Comparison of ENCODE assay signal across 23 cellular contexts in genomic region chr1:47440052-47440848, GRCh38. TPM values are rescaled to one million over a fixed set of nuclear protein-coding genes. Genes with fewer than 3 reads are reported as not detected.
DNase-seq lines count a peak whose midpoint lies in the region; ATAC-seq, FAIRE-seq and TF ChIP-seq lines count a peak whose summit lies in the region.
"Had no signal": no experiment of that assay in that cellular context is flagged by ENCODE, and none has a peak within 500 bp of the region (broad histone marks: within the 10 kb centered on the region; RNA-seq: fewer than 3 reads in every experiment).

No MANE protein-coding gene starts in this region.

- intact Hi-C loops in HepG2 (cut with micrococcal nuclease; ENCODE audit: unreplicated experiment): no loop called here
- intact Hi-C loops in right lobe of liver (cut with DNase I): loop anchor here in 1 of 2 donors (10.0 kb wide), 1 partner anchor 95 kb away; no protein-coding TSS in a partner anchor
- intact Hi-C loops in activated B cell treated with CpG ODN at 0.5 μM for 24 hours (cut with micrococcal nuclease): no loop called here
- intact Hi-C loops in transverse colon (cut with DNase I; ENCODE audit: low total_unique reads): no loop called here

- TF ChIP-seq EP300 in HepG2 (IDR thresholded peaks at IDR 0.05; ENCODE audit: low read depth in 2 of 2, low read length in 2 of 2) (no peak), HepG2 (CRISPR knock-in tag; IDR thresholded peaks at IDR 0.05; ENCODE audit: borderline replicate concordance) (no peak), transverse colon (IDR thresholded peaks at IDR 0.05; ENCODE audit: low read depth) (no peak)

- peaks cover 9% of the 10 kb centered on the region for H3K27me3 Mint-ChIP-seq in activated B cell treated with CpG ODN at 0.5 μM for 24 hours

- H3K4me3 Mint-ChIP-seq in activated B cell treated with CpG ODN at 0.5 μM for 24 hours: peak overlapping the region; percentile 41
- H3K4me3 Mint-ChIP-seq: CD4-positive, alpha-beta T cell; nephron progenitor cell had no signal

- WGBS in HepG2 (ENCODE audit: low lambda C conversion rate): 37% methylated on average over 12 of the region's 12 CpGs
- WGBS in right lobe of liver (ENCODE audit: insufficient coverage, low coverage, low lambda C conversion rate, missing lambda C conversion rate): 72% methylated on average over 11 of the region's 12 CpGs
- WGBS in transverse colon (ENCODE audit: low coverage in 1 of 2), 2 donors: 50 to 52% methylated on average over 12 of the region's 12 CpGs

- DNase-seq in HepG2 (ENCODE audit: low spot score) (no peak), right lobe of liver (no peak), activated B cell treated with CpG ODN at 0.5 μM for 24 hours (no peak), kidney glomerular epithelial cell (lab: John Stamatoyannopoulos, UW) (peak; percentile 63), transverse colon (no peak), NCI-H526 treated with DMSO at 0.1 percent for 48 hours (lab: John Stamatoyannopoulos, UW) (no peak), foreskin fibroblast (no peak)
- DNase-seq: activated CD4-positive, alpha-beta T cell treated with anti-CD3 and anti-CD28 coated beads for 48 hours; DMS53; GDM1; KBM-7; midbrain; NCI-H1436 treated with DMSO at 0.1 percent for 48 hours; NCI-H510A treated with DMSO at 0.1 percent for 48 hours; testis had no signal

- H3K36me3 ChIP-seq in HepG2 (replicated peaks in 1 of 2; ENCODE audit: control insufficient read depth in 1 of 2, insufficient read depth in 2 of 2, low read length in 2 of 2) (no peaks in the 10 kb centered on the region), right lobe of liver (no peaks in the 10 kb centered on the region), transverse colon (no peaks in the 10 kb centered on the region)

- peak overlapping the region; percentile 46 for H3K27ac Mint-ChIP-seq in activated B cell treated with CpG ODN at 0.5 μM for 24 hours
- H3K27ac Mint-ChIP-seq: activated T-helper 2 cell treated with anti-CD3 and anti-CD28 coated beads, Interferon-gamma antibody, Interleukin-2, Interleukin-4, amounts not matched to agents 10 μg/mL and 5 μg/mL and 100 μg/mL, durations not matched to agents 14 hours and 24 hours and 36 hours; CD4-positive, alpha-beta T cell; nephron progenitor cell had no signal

- CTCF ChIA-PET in HepG2 (lab: Yijun Ruan, JAX; ENCODE audit: low intra/inter-chr PET ratio, low total read pairs) (no interaction called here), activated B cell treated with CpG ODN at 0.5 μM for 24 hours (lab: Charles Lee) (no interaction called here)

- peaks cover 3% of the 10 kb centered on the region for H3K9me3 Mint-ChIP-seq in activated B cell treated with CpG ODN at 0.5 μM for 24 hours
- H3K9me3 Mint-ChIP-seq: activated T-helper 2 cell treated with anti-CD3 and anti-CD28 coated beads, Interferon-gamma antibody, Interleukin-2, Interleukin-4, amounts not matched to agents 10 μg/mL and 5 μg/mL and 100 μg/mL, durations not matched to agents 14 hours and 24 hours and 36 hours; CD4-positive, alpha-beta T cell; nephron progenitor cell had no signal

- no peak overlapping the region for H3K9ac ChIP-seq in HepG2 (ENCODE audit: insufficient read depth, low read depth, low read length)

- no TSS peak for BruUV-seq in HepG2 (replicated peaks; lab: Mats Ljungman, UMichigan)

- H3K4me1 ChIP-seq in HepG2 (ENCODE audit: insufficient read depth, low read length) (peaks cover 13% of the 10 kb centered on the region), right lobe of liver (peaks cover 0 to 19% (median 4%) of the 10 kb centered on the region in 4 donors), transverse colon (peaks cover 0 to 41% (median 11%) of the 10 kb centered on the region in 4 donors)

- no peak overlapping the region for H3K27ac ChIP-seq in HepG2 (ENCODE audit: extremely low read length, insufficient read depth, low read length)
- H3K27ac ChIP-seq in right lobe of liver: no peak overlapping the region
- H3K27ac ChIP-seq in transverse colon: peak overlapping the region; percentile 85 to 95 (median 91)
- H3K27ac ChIP-seq: testis had no signal

- H2AFZ ChIP-seq in HepG2 (ENCODE audit: low read length): no peak overlapping the region

- no peaks in the 10 kb centered on the region for H3K79me2 ChIP-seq in HepG2 (ENCODE audit: insufficient read depth, low read length)

- H3K4me1 Mint-ChIP-seq in activated B cell treated with CpG ODN at 0.5 μM for 24 hours: peaks cover 28% of the 10 kb centered on the region

- no peak for FAIRE-seq in HepG2 (lab: Jason Lieb, UNC)
- FAIRE-seq: GM18507 had no signal

- H3K27me3 ChIP-seq in HepG2 (ENCODE audit: control insufficient read depth in 1 of 2, insufficient read depth in 2 of 2, low read length in 2 of 2): peaks cover 8 to 57% of the 10 kb centered on the region in 2 experiments; a peak in 4 of 5 replicates
- H3K27me3 ChIP-seq in right lobe of liver: peaks cover 0 to 25% of the 10 kb centered on the region in 2 donors
- peaks cover 92% of the 10 kb centered on the region for H3K27me3 ChIP-seq in transverse colon

- POLR2A ChIA-PET in HepG2 (lab: Yijun Ruan, JAX): no interaction called here
- POLR2A ChIA-PET in activated B cell treated with CpG ODN at 0.5 μM for 24 hours (lab: Charles Lee): no interaction called here

- TF ChIP-seq CTCF in HepG2 (CRISPR knock-in tag; IDR thresholded peaks at IDR 0.05) (no peak), right lobe of liver (IDR thresholded peaks at IDR 0.05) (no peak), activated B cell treated with CpG ODN at 0.5 μM for 24 hours (IDR thresholded peaks at IDR 0.05) (no peak), transverse colon (IDR thresholded peaks at IDR 0.05) (no peak), foreskin fibroblast (IDR thresholded peaks at IDR 0.05; ENCODE audit: low read depth, low read length) (no peak)

- H3K4me2 ChIP-seq in HepG2 (ENCODE audit: low read depth, low read length): peak overlapping the region; percentile 48

- no peak for TF ChIP-seq RAD21 in HepG2 (CRISPR knock-in tag; IDR thresholded peaks at IDR 0.05)

- peaks cover 2% of the 10 kb centered on the region; the same call in 1 of the 2 replicates for H4K20me1 ChIP-seq in HepG2 (ENCODE audit: insufficient read depth, low read length)

- H3K9me3 ChIP-seq in HepG2 (ENCODE audit: low read length) (no peaks in the 10 kb centered on the region), right lobe of liver (no peaks in the 10 kb centered on the region), transverse colon (no peaks in the 10 kb centered on the region)
- H3K9me3 ChIP-seq: testis had no signal

- TF ChIP-seq POLR2A in HepG2 (IDR thresholded peaks at IDR 0.05; ENCODE audit: insufficient read depth in 1 of 2, low read depth in 2 of 2, low read length in 2 of 2): no peak
- no peak for TF ChIP-seq POLR2A in right lobe of liver (IDR thresholded peaks at IDR 0.05)
- no peak for TF ChIP-seq POLR2A in transverse colon (IDR thresholded peaks at IDR 0.05)

- no peaks in the 10 kb centered on the region for H3K36me3 Mint-ChIP-seq in activated B cell treated with CpG ODN at 0.5 μM for 24 hours (ENCODE audit: low read depth)

- in situ Hi-C loops in HepG2 (cut with HindIII; ENCODE audit: extremely low pct_ligation_motif_present, low pct_unique_long_range_greater_than_20kb): no loop called here
- in situ Hi-C loops in transverse colon (cut with MboI; ENCODE audit: low pct_ligation_motif_present in 1 of 4, low pct_unique_long_range_greater_than_20kb in 1 of 4, low sequenced_read_pairs in 3 of 4): loop anchor here in 2 of 4 donors (10.0 to 25.0 kb wide), 2 partner anchors 272 to 275 kb away; no protein-coding TSS in a partner anchor

- H3K4me3 ChIP-seq in HepG2 (replicated peaks in 1 of 3; ENCODE audit: insufficient read depth in 1 of 3, low read depth in 2 of 3, low read length in 3 of 3) (no peak overlapping the region), right lobe of liver (no peak overlapping the region), transverse colon (peak overlapping the region in 3 of 4 donors; percentile 61 to 85 (median 74)), foreskin fibroblast (ENCODE audit: low read depth in 1 of 2, low read length in 2 of 2) (no peak overlapping the region)

- ATAC-seq in HepG2: no peak
- no peak for ATAC-seq in right lobe of liver
- ATAC-seq in activated B cell treated with CpG ODN at 0.5 μM for 24 hours (ENCODE audit: low read depth): no peak
- no peak for ATAC-seq in HG03571 (IDR thresholded peaks at IDR 0.05; ENCODE audit: unreplicated experiment)
- ATAC-seq: left lobe of liver had no signal

RNA-seq across cellular contexts. Expression of gene FOXD2, which starts 2.4 kb away (rescaled TPM):
- total RNA-seq in HepG2 (2016; rRNA removed; fragmentation: Illumina TruSeq; extraction: Trizol) (0.07 and 0.09 TPM in 2 replicates), right lobe of liver (under 1 TPM; 0.25 to 0.86 (median 0.41) TPM), activated B cell treated with CpG ODN at 0.5 μM for 24 hours (0.10 and 0.20 TPM in 2 replicates), transverse colon (10 to 100 TPM; 15.8 to 20.9 (median 17.2) TPM)
- 0.09 TPM in 1 of 2 replicates, not detected in the other for total RNA-seq in HepG2 (2016; cell fraction: cytosol; rRNA removed; fragmentation: Illumina TruSeq; extraction: Trizol; ENCODE audit: low read depth)
- 0.04 and 0.09 TPM in 2 replicates for total RNA-seq in HepG2 (2016; cell fraction: insoluble cytoplasmic fraction; rRNA removed; fragmentation: Illumina TruSeq; extraction: Trizol)
- 0.09 and 0.10 TPM in 2 replicates for total RNA-seq in HepG2 (2016; cell fraction: membrane; rRNA removed; fragmentation: Illumina TruSeq; extraction: Trizol)
- 0.06 TPM in 1 of 2 replicates, not detected in the other for total RNA-seq in HepG2 (2016; cell fraction: nucleus; rRNA removed; fragmentation: Illumina TruSeq; extraction: Trizol)
- polyA plus RNA-seq in HepG2 (2011; rRNA removed): 0.01 and 0.03 TPM in 2 replicates
- 0.03 and 0.04 TPM in 2 replicates for polyA plus RNA-seq in HepG2 (2011; cell fraction: cytosol; rRNA removed)
- polyA plus RNA-seq in HepG2 (2011; cell fraction: nucleus; rRNA removed): 0.03 and 0.10 TPM in 2 replicates
- 0.29 and 0.32 TPM in 2 replicates for polyA plus RNA-seq in HepG2 (2012)
- 0.02 TPM in 1 of 2 replicates, not detected in the other for polyA plus RNA-seq in HepG2 (2016; cell fraction: cytosol; fragmentation: Illumina TruSeq; extraction: Trizol; ENCODE audit: low read depth)
- polyA plus RNA-seq in HepG2 (2016; cell fraction: insoluble cytoplasmic fraction; fragmentation: Illumina TruSeq; extraction: Trizol; ENCODE audit: low read depth): 0.05 and 0.13 TPM in 2 replicates
- not detected in 2 replicates for polyA plus RNA-seq in HepG2 (2016; cell fraction: membrane; fragmentation: Illumina TruSeq; extraction: Trizol; ENCODE audit: low read depth)
- 0.09 TPM in 1 of 2 replicates, not detected in the other for polyA plus RNA-seq in HepG2 (2016; cell fraction: nucleus; fragmentation: Illumina TruSeq; extraction: Trizol; ENCODE audit: insufficient read depth, low read depth)
- polyA minus RNA-seq in HepG2 (2011; rRNA and poly(A)+ RNA removed; ENCODE audit: low replicate concordance): 0.23 TPM in 1 of 2 replicates, not detected in the other
- not detected in 2 replicates for polyA minus RNA-seq in HepG2 (2011; cell fraction: cytosol; rRNA and poly(A)+ RNA removed)
- polyA minus RNA-seq in HepG2 (2011; cell fraction: nucleus; rRNA and poly(A)+ RNA removed): 0.12 TPM in 1 of 2 replicates, not detected in the other

RNA-seq across cellular contexts. Expression of gene FOXE3, which starts 24.2 kb away (rescaled TPM):
- total RNA-seq in HepG2 (2016; rRNA removed; fragmentation: Illumina TruSeq; extraction: Trizol) (not detected in 2 replicates), right lobe of liver (not detected), activated B cell treated with CpG ODN at 0.5 μM for 24 hours (not detected in 2 replicates), transverse colon (not detected)
- not detected in 2 replicates for total RNA-seq in HepG2 (2016; cell fraction: cytosol; rRNA removed; fragmentation: Illumina TruSeq; extraction: Trizol; ENCODE audit: low read depth)
- not detected in 2 replicates for total RNA-seq in HepG2 (2016; cell fraction: insoluble cytoplasmic fraction; rRNA removed; fragmentation: Illumina TruSeq; extraction: Trizol)
- not detected in 2 replicates for total RNA-seq in HepG2 (2016; cell fraction: membrane; rRNA removed; fragmentation: Illumina TruSeq; extraction: Trizol)
- not detected in 2 replicates for total RNA-seq in HepG2 (2016; cell fraction: nucleus; rRNA removed; fragmentation: Illumina TruSeq; extraction: Trizol)
- polyA plus RNA-seq in HepG2 (2011; rRNA removed): not detected in 2 replicates
- polyA plus RNA-seq in HepG2 (2011; cell fraction: cytosol; rRNA removed): not detected in 2 replicates
- not detected in 2 replicates for polyA plus RNA-seq in HepG2 (2011; cell fraction: nucleus; rRNA removed)
- polyA plus RNA-seq in HepG2 (2012): not detected in 2 replicates
- polyA plus RNA-seq in HepG2 (2016; cell fraction: cytosol; fragmentation: Illumina TruSeq; extraction: Trizol; ENCODE audit: low read depth): not detected in 2 replicates
- not detected in 2 replicates for polyA plus RNA-seq in HepG2 (2016; cell fraction: insoluble cytoplasmic fraction; fragmentation: Illumina TruSeq; extraction: Trizol; ENCODE audit: low read depth)
- not detected in 2 replicates for polyA plus RNA-seq in HepG2 (2016; cell fraction: membrane; fragmentation: Illumina TruSeq; extraction: Trizol; ENCODE audit: low read depth)
- polyA plus RNA-seq in HepG2 (2016; cell fraction: nucleus; fragmentation: Illumina TruSeq; extraction: Trizol; ENCODE audit: insufficient read depth, low read depth): not detected in 2 replicates
- not detected in 2 replicates for polyA minus RNA-seq in HepG2 (2011; rRNA and poly(A)+ RNA removed; ENCODE audit: low replicate concordance)
- polyA minus RNA-seq in HepG2 (2011; cell fraction: cytosol; rRNA and poly(A)+ RNA removed): not detected in 2 replicates
- polyA minus RNA-seq in HepG2 (2011; cell fraction: nucleus; rRNA and poly(A)+ RNA removed): not detected in 2 replicates
- total RNA-seq: activated T-helper 2 cell treated with anti-CD3 and anti-CD28 coated beads, Interferon-gamma antibody, Interleukin-2, Interleukin-4, amounts not matched to agents 10 μg/mL and 5 μg/mL and 100 μg/mL, durations not matched to agents 14 hours and 24 hours and 36 hours; CD4-positive, alpha-beta T cell; HT-29; left lobe of liver had no signal
- polyA plus RNA-seq: adipose tissue had no signal

Comparison
In these comparisons a context has a peak if more than half of its experiments do, and no peak if none do; other contexts are left out.
1. H3K27ac ChIP-seq: peak in transverse colon (4 of 4); none in HepG2 (single experiment) and right lobe of liver (0 of 3).
2. H3K4me3 ChIP-seq: peak in transverse colon (3 of 4); none in HepG2 (0 of 3), right lobe of liver (0 of 3) and foreskin fibroblast (0 of 2).
3. RNA of gene FOXD2, which starts 2.4 kb away (total RNA-seq): 15.8 to 20.9 TPM in transverse colon; 0.25 to 0.86 TPM in right lobe of liver, 0.10 to 0.20 TPM in activated B cell treated with CpG ODN at 0.5 μM for 24 hours and 0.04 to 0.10 TPM in HepG2; every median in the first group is over 4 times any median in the second.